Comparison of ENCODE assay signal across 19 cellular contexts in genomic region chr6:116055513-116055912, GRCh38. TPM values are rescaled to one million over a fixed set of nuclear protein-coding genes. Genes with fewer than 3 reads are reported as not detected.
DNase-seq lines count a peak whose midpoint lies in the region; ATAC-seq, FAIRE-seq and TF ChIP-seq lines count a peak whose summit lies in the region.
"Had no signal": no experiment of that assay in that cellular context is flagged by ENCODE, and none has a peak within 500 bp of the region (broad histone marks: within the 10 kb centered on the region; RNA-seq: fewer than 3 reads in every experiment).

No MANE protein-coding gene starts in this region.

- no peaks in the 10 kb centered on the region for H3K9me3 ChIP-seq in SK-N-MC (ENCODE audit: low read depth, low read length)
- no peaks in the 10 kb centered on the region for H3K9me3 ChIP-seq in thoracic aorta
- H3K9me3 ChIP-seq in lower lobe of right lung, result no peaks in the 10 kb centered on the region
- H3K9me3 ChIP-seq: Caco-2, SJSA1 had no signal

- ATAC-seq in GM23338 (no peak), esophagus mucosa (peak; percentile 48), thoracic aorta (ENCODE audit: insufficient number of reproducible peaks, low FRiP score, low read depth) (no peak), lower lobe of right lung (no peak)
- ATAC-seq: Panc1 had no signal

- DNase-seq in GM23338 (ENCODE audit: low spot score) (no peak), SK-N-MC (ENCODE audit: low read depth, low spot score) (no peak), thoracic aorta (ENCODE audit: low spot score) (no peak), D721Med (ENCODE audit: insufficient read length, low spot score) (no peak), lower lobe of right lung (no peak)
- no peak for DNase-seq in central memory CD4-positive, alpha-beta T cell
- DNase-seq: Caco-2, DMS79, NCI-H1048, NCI-H146, NCI-H2029 treated with DMSO at 0.1 percent for 48 hours, NCI-H2171 had no signal

- H3K4me1 ChIP-seq in GM23338 (ENCODE audit: insufficient read depth) (no peaks in the 10 kb centered on the region), thoracic aorta (ENCODE audit: control insufficient read depth in 1 of 2, low read depth in 2 of 2) (peaks cover 19 to 21% of the 10 kb centered on the region in 2 donors), lower lobe of right lung (peaks cover 9% of the 10 kb centered on the region)
- H3K4me1 ChIP-seq: Caco-2, SJSA1 had no signal

- H3K4me1 Mint-ChIP-seq in GM23338, result no peaks in the 10 kb centered on the region

- H3K27ac Mint-ChIP-seq in GM23338, result peak overlapping the region; percentile 20
- H3K27ac Mint-ChIP-seq: B cell had no signal

- H3K79me2 ChIP-seq in GM23338 (replicated peaks; ENCODE audit: insufficient read depth), result no peaks in the 10 kb centered on the region

- H3K4me3 Mint-ChIP-seq in GM23338, result no peak overlapping the region
- H3K4me3 Mint-ChIP-seq: B cell had no signal

- H3K27ac ChIP-seq in GM23338 (ENCODE audit: low read depth), result no peak overlapping the region
- peak overlapping the region; percentile 49; the same call in 1 of the 2 replicates for H3K27ac ChIP-seq in SK-N-MC
- no peak overlapping the region for H3K27ac ChIP-seq in thoracic aorta
- H3K27ac ChIP-seq in lower lobe of right lung, result no peak overlapping the region
- H3K27ac ChIP-seq: SJSA1 had no signal

- H3K9ac ChIP-seq in SK-N-MC (ENCODE audit: insufficient read length), result no peak overlapping the region

- H3K27me3 Mint-ChIP-seq in GM23338 (ENCODE audit: insufficient read depth, low read depth, poor library complexity), result no peaks in the 10 kb centered on the region

- 0 out of 2 replicates have a peak overlapping the region, but pooled peaks have one; percentile 3 for H2AFZ ChIP-seq in GM23338

- H3K4me2 ChIP-seq in GM23338, result no peak overlapping the region

- H3K27me3 ChIP-seq in GM23338 (ENCODE audit: insufficient read depth) (no peaks in the 10 kb centered on the region), thoracic aorta (replicated peaks; ENCODE audit: insufficient read depth) (no peaks in the 10 kb centered on the region), lower lobe of right lung (ENCODE audit: low read depth) (no peaks in the 10 kb centered on the region)
- H3K27me3 ChIP-seq: SJSA1 had no signal

- H3F3A ChIP-seq in GM23338 (replicated peaks; ENCODE audit: low read depth), result no peaks in the 10 kb centered on the region

- H3K36me3 ChIP-seq in GM23338 (ENCODE audit: insufficient read depth), result no peaks in the 10 kb centered on the region
- H3K36me3 ChIP-seq in SK-N-MC (ENCODE audit: insufficient read depth, low read length), result no peaks in the 10 kb centered on the region
- no peaks in the 10 kb centered on the region for H3K36me3 ChIP-seq in thoracic aorta
- H3K36me3 ChIP-seq in lower lobe of right lung, result no peaks in the 10 kb centered on the region
- H3K36me3 ChIP-seq: SJSA1 had no signal

- TF ChIP-seq CTCF in GM23338 (conservative IDR thresholded peaks at IDR 0.05; ENCODE audit: low read depth in 2 of 2) (no peak), thoracic aorta (IDR thresholded peaks at IDR 0.05) (no peak), D721Med (IDR thresholded peaks at IDR 0.05; ENCODE audit: insufficient read depth, missing control alignments) (no peak), lower lobe of right lung (IDR thresholded peaks at IDR 0.05) (no peak)

- H4K20me1 ChIP-seq in GM23338 (replicated peaks; ENCODE audit: insufficient read depth), result no peaks in the 10 kb centered on the region

- no peak for FAIRE-seq in D721Med (lab: Jason Lieb, UNC)
- FAIRE-seq: GM12892, GM18507, H54 had no signal

- H3K4me3 ChIP-seq in GM23338, result no peak overlapping the region
- 0 out of 2 replicates have a peak overlapping the region, but pooled peaks have one; percentile 29 for H3K4me3 ChIP-seq in SK-N-MC
- peak overlapping the region; percentile 78 for H3K4me3 ChIP-seq in thoracic aorta
- H3K4me3 ChIP-seq in lower lobe of right lung, result no peak overlapping the region
- H3K4me3 ChIP-seq: SJSA1 had no signal

- no peaks in the 10 kb centered on the region for H3K9me3 Mint-ChIP-seq in GM23338

- no peaks in the 10 kb centered on the region for H3K9me2 ChIP-seq in GM23338 (ENCODE audit: insufficient read depth)

- no peaks in the 10 kb centered on the region for H3K36me3 Mint-ChIP-seq in GM23338 (ENCODE audit: low read depth)

- intact Hi-C loops in lower lobe of right lung (cut with DNase I), result no loop called here

TF ChIP-seq in GM23338, 12 proteins besides CTCF, POLR2A, EP300 and RAD21:
- TF ChIP-seq EZH2 (IDR thresholded peaks at IDR 0.05; ENCODE audit: low read depth, unreplicated experiment) (no peak), CREB1 (CRISPR knock-in tag; IDR thresholded peaks at IDR 0.05; ENCODE audit: low read depth) (no peak), ETS1 (IDR thresholded peaks at IDR 0.05) (no peak), NANOG (IDR thresholded peaks at IDR 0.05; ENCODE audit: borderline replicate concordance) (no peak), EZH2phosphoT487 (IDR thresholded peaks at IDR 0.05; ENCODE audit: unreplicated experiment) (no peak)

RNA-seq across cellular contexts. Expression of gene FRK, which starts 5.2 kb away (rescaled TPM):
- 0.12 and 0.24 TPM in 2 replicates for total RNA-seq in GM23338 (2014; rRNA removed; shearing (Covaris generic))
- polyA plus RNA-seq in GM23338 (2016; fragmentation: Nextera tagmentation; extraction: Ambion mirVana), result 0.05 and 0.06 TPM in 2 replicates
- 7.8 TPM for total RNA-seq in esophagus mucosa
- 10 to 100 TPM; 16.0 to 20.0 TPM for total RNA-seq in thoracic aorta
- 7.4 TPM for total RNA-seq in lower lobe of right lung

RNA-seq across cellular contexts. Expression of gene NT5DC1, which starts 45.1 kb away (rescaled TPM):
- 19.8 and 27.0 TPM in 2 replicates for total RNA-seq in GM23338 (2014; rRNA removed; shearing (Covaris generic))
- 22.5 and 29.8 TPM in 2 replicates for polyA plus RNA-seq in GM23338 (2016; fragmentation: Nextera tagmentation; extraction: Ambion mirVana)
- total RNA-seq in esophagus mucosa, result 42.4 TPM
- total RNA-seq in thoracic aorta, result 10 to 100 TPM; 15.4 to 25.0 TPM
- total RNA-seq in lower lobe of right lung, result 46.0 TPM

Comparison
In these comparisons a context has a peak if more than half of its experiments do, and no peak if none do; other contexts are left out.
1. H3K4me3 ChIP-seq: peak in SK-N-MC (single experiment) and thoracic aorta (single experiment); none in GM23338 (single experiment) and lower lobe of right lung (single experiment).